Comparison of ENCODE assay signal across 8 cellular contexts in the genomic region with DNA sequence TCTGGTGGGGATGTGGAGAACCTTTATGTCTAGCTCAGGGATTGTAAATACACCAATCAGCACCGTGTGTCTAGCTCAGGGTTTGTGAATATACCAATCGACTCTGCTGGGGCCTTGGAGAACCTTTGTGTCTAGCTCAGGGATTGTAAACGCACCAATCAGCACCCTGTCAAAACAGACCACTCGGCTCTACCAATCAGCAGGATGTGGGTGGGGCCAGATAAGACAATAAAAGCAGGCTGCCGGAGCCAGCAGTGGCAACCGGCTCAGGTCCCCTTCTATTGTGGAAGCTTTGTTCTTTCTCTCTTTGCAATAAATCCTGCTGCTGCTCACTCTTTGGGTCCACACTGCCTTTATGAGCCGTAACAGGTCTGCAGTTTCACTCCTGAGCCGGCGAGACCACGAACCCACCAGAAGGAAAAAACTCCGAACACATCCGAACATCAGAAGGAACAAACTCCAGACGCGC. TPM values are rescaled to one million over a fixed set of nuclear protein-coding genes. Genes with fewer than 3 reads are reported as not detected.
DNase-seq lines count a peak whose midpoint lies in the region; ATAC-seq, FAIRE-seq and TF ChIP-seq lines count a peak whose summit lies in the region.
"Not testable (repeated sequence)": the region's sequence is repeated elsewhere in the genome, so short reads cannot be mapped to it uniquely, and the experiment has no call there.

No MANE protein-coding gene starts in this region.

- POLR2A ChIA-PET in WTC11 (lab: Charles Lee) = interaction anchor here (0.9 to 2.6 kb wide), 5 partner anchors 9 to 79 kb away, joined by 3 to 8 read pairs (median 3); partner anchors contain the start of gene MRFAP1

- not testable (repeated sequence) for ATAC-seq in WTC11

- not testable (repeated sequence) for H3K27me3 ChIP-seq in astrocyte (ENCODE audit: insufficient read depth, low read length); mesenchymal stem cell (ENCODE audit: control insufficient read depth in 1 of 2, insufficient read depth in 1 of 2, low read length in 2 of 2); vagina

- H3K9me3 Mint-ChIP-seq in WTC11; astrocyte (ENCODE audit: unreplicated experiment): not testable (repeated sequence)

- TF ChIP-seq POLR2A in vagina (IDR thresholded peaks at IDR 0.05) = not testable (repeated sequence)

- not testable (repeated sequence) for H2BK5ac ChIP-seq in mesenchymal stem cell (ENCODE audit: low read depth, low read length, poor library complexity, severe bottlenecking)

- H3K27ac ChIP-seq in astrocyte (ENCODE audit: low read depth, low read length); mesenchymal stem cell (ENCODE audit: low read length, poor library complexity, severe bottlenecking): not testable (repeated sequence)
- peak overlapping the region; percentile 75 for H3K27ac ChIP-seq in vagina

- H3K9me3 ChIP-seq in astrocyte (ENCODE audit: insufficient read depth, low read depth, low read length); mesenchymal stem cell (ENCODE audit: control insufficient read depth, low read length); vagina: not testable (repeated sequence)

- H2BK15ac ChIP-seq in mesenchymal stem cell (ENCODE audit: low read depth, poor library complexity, severe bottlenecking) = not testable (repeated sequence)

- not testable (repeated sequence) for H3K36me3 ChIP-seq in astrocyte (ENCODE audit: insufficient read depth, low read length); vagina
- H3K36me3 ChIP-seq in mesenchymal stem cell (ENCODE audit: control insufficient read depth in 1 of 2, insufficient read depth in 2 of 2, low read depth in 1 of 2, low read length in 2 of 2) = peaks cover 12 to 28% of the 10 kb centered on the region in 2 experiments

- H3K4me1 ChIP-seq in astrocyte (ENCODE audit: insufficient read depth, low read length) (peaks cover 31% of the 10 kb centered on the region), mesenchymal stem cell (ENCODE audit: control insufficient read depth, insufficient read depth, low read depth, low read length) (peaks cover 19% of the 10 kb centered on the region), vagina (peaks cover 40% of the 10 kb centered on the region)

- peak overlapping the region; percentile 91; the same call in 1 of the 2 replicates for H3K4me3 ChIP-seq in GM08714 (ENCODE audit: low read length)
- H3K4me3 ChIP-seq in astrocyte (ENCODE audit: insufficient read depth, low read depth, low read length) = peak overlapping the region; percentile 78
- peak overlapping the region; percentile 67 for H3K4me3 ChIP-seq in fibroblast of pulmonary artery (replicated peaks; ENCODE audit: low read depth, low read length)
- peak overlapping the region in 1 of 2 experiments; percentile 99 for H3K4me3 ChIP-seq in mesenchymal stem cell (ENCODE audit: insufficient read depth in 1 of 2, low read depth in 1 of 2, low read length in 2 of 2)
- H3K4me3 ChIP-seq in skeletal muscle cell (ENCODE audit: low read depth, low read length) = peak overlapping the region; percentile 72
- peak overlapping the region; percentile 58 to 71 for H3K4me3 ChIP-seq in vagina

- 70% methylated on average over 14 of the region's 14 CpGs for WGBS in mesenchymal stem cell

- H3K4me2 ChIP-seq in astrocyte (ENCODE audit: low read length) = peak overlapping the region; percentile 97
- peak overlapping the region; percentile 35 for H3K4me2 ChIP-seq in mesenchymal stem cell (ENCODE audit: low read length, poor library complexity, severe bottlenecking)

- DNase-seq in NCI-H446 treated with DMSO at 0.1 percent for 48 hours (lab: John Stamatoyannopoulos, UW) (peak; percentile 3), fibroblast of pulmonary artery (ENCODE audit: low read depth) (peak; percentile 23)
- not testable (repeated sequence) for DNase-seq in WTC11 (ENCODE audit: low spot score); astrocyte (ENCODE audit: low read depth); mesenchymal stem cell; skeletal muscle cell (ENCODE audit: low read depth); vagina (ENCODE audit: extremely low spot score in 2 of 2)

- not testable (repeated sequence) for H4K91ac ChIP-seq in mesenchymal stem cell (ENCODE audit: low read length)

- not testable (repeated sequence) for H2BK120ac ChIP-seq in mesenchymal stem cell (ENCODE audit: low read depth, low read length)

- peaks cover 28% of the 10 kb centered on the region for H3K27me3 Mint-ChIP-seq in WTC11 (ENCODE audit: low read depth)
- H3K27me3 Mint-ChIP-seq in astrocyte (ENCODE audit: low read depth, unreplicated experiment) = not testable (repeated sequence)

- H3K4ac ChIP-seq in mesenchymal stem cell (ENCODE audit: low read depth in 1 of 2, low read length in 2 of 2) = not testable (repeated sequence)

- CTCF ChIA-PET in WTC11 (lab: Charles Lee) = interaction anchor here (0.8 to 4.6 kb wide), 9 partner anchors 10 to 398 kb away, joined by 3 to 56 read pairs (median 4); partner anchors contain the start of gene MRFAP1L1

- not testable (repeated sequence) for H3K23ac ChIP-seq in mesenchymal stem cell (ENCODE audit: low read length in 2 of 2)

- H3K36me3 Mint-ChIP-seq in WTC11 (peaks cover 26% of the 10 kb centered on the region), astrocyte (ENCODE audit: low read depth, unreplicated experiment) (peaks cover 15% of the 10 kb centered on the region)

- H3K79me2 ChIP-seq in astrocyte (ENCODE audit: insufficient read depth, low read length) = peaks cover 31% of the 10 kb centered on the region

- not testable (repeated sequence) for H3K18ac ChIP-seq in mesenchymal stem cell (ENCODE audit: low read depth in 1 of 2, low read length in 2 of 2)

- not testable (repeated sequence) for FAIRE-seq in astrocyte (lab: Jason Lieb, UNC)

- H3K79me1 ChIP-seq in mesenchymal stem cell (replicated peaks; ENCODE audit: low read length, poor library complexity, severe bottlenecking) = peaks cover 16% of the 10 kb centered on the region

- not testable (repeated sequence) for H2BK12ac ChIP-seq in mesenchymal stem cell (ENCODE audit: low read length in 2 of 2)

- H4K8ac ChIP-seq in mesenchymal stem cell (ENCODE audit: low read length) = peak overlapping the region; percentile 56

- not testable (repeated sequence) for TF ChIP-seq CTCF in WTC11 (IDR thresholded peaks at IDR 0.05); astrocyte (IDR thresholded peaks at IDR 0.05; ENCODE audit: insufficient read depth, low read depth, low read length); fibroblast of pulmonary artery (IDR thresholded peaks at IDR 0.05; ENCODE audit: low read length, missing control alignments); vagina (IDR thresholded peaks at IDR 0.05)

- H3K4me3 Mint-ChIP-seq in WTC11 (peak overlapping the region; percentile 90), astrocyte (ENCODE audit: unreplicated experiment) (peak overlapping the region; percentile 91)

- H3K27ac Mint-ChIP-seq in WTC11 (peak overlapping the region; percentile 96), astrocyte (ENCODE audit: unreplicated experiment) (peak overlapping the region; percentile 81)

- H3K4me1 Mint-ChIP-seq in WTC11 = peaks cover 31% of the 10 kb centered on the region
- peaks cover 22% of the 10 kb centered on the region for H3K4me1 Mint-ChIP-seq in astrocyte (ENCODE audit: low read depth, unreplicated experiment)

- peaks cover 31% of the 10 kb centered on the region for H4K20me1 ChIP-seq in astrocyte (ENCODE audit: insufficient read depth, low read length)

- not testable (repeated sequence) for H2AK5ac ChIP-seq in mesenchymal stem cell (ENCODE audit: low read length, severe bottlenecking)

- peak overlapping the region; percentile 96 for H2AFZ ChIP-seq in astrocyte (ENCODE audit: low read depth, low read length)
- not testable (repeated sequence) for H2AFZ ChIP-seq in mesenchymal stem cell (ENCODE audit: low read depth, low read length)

- H3K9ac ChIP-seq in astrocyte (ENCODE audit: low read length) (peak overlapping the region; percentile 75), mesenchymal stem cell (ENCODE audit: low read length) (peak overlapping the region; percentile 89)

- intact Hi-C loops in vagina (cut with DNase I) = not testable (repeated sequence)

- H3K14ac ChIP-seq in mesenchymal stem cell (ENCODE audit: low read length in 2 of 2) = not testable (repeated sequence)

TF ChIP-seq in WTC11, 78 proteins besides CTCF, POLR2A, EP300 and RAD21:
- TF ChIP-seq NFYB (CRISPR knock-in tag; conservative IDR thresholded peaks at IDR 0.05; ENCODE audit: low read depth) = peak; percentile 82

RNA-seq across cellular contexts. Expression of gene S100P, which starts 20.5 kb away (rescaled TPM):
- total RNA-seq in WTC11 (2021) = 0.55 TPM in 1 of 3 replicates, not detected in the others
- not detected in 2 replicates for total RNA-seq in astrocyte
- polyA plus RNA-seq in mesenchymal stem cell (2013, experiment 1 of 2) = not detected
- polyA plus RNA-seq in mesenchymal stem cell (2013, experiment 2 of 2) = not detected
- 18.2 TPM for total RNA-seq in vagina

RNA-seq across cellular contexts. Expression of gene MRFAP1, which starts 32.7 kb away (rescaled TPM):
- total RNA-seq in WTC11 (2021) = 296 to 319 TPM (median 303 TPM) in 3 replicates
- total RNA-seq in astrocyte = 258 and 278 TPM in 2 replicates
- 265 TPM for polyA plus RNA-seq in mesenchymal stem cell (2013, experiment 1 of 2)
- polyA plus RNA-seq in mesenchymal stem cell (2013, experiment 2 of 2) = 268 TPM
- 166 TPM for total RNA-seq in vagina

RNA-seq across cellular contexts. Expression of gene MRFAP1L1, which starts 36.4 kb away (rescaled TPM):
- total RNA-seq in WTC11 (2021) = 52.0 to 56.9 TPM (median 54.4 TPM) in 3 replicates
- 33.2 and 36.8 TPM in 2 replicates for total RNA-seq in astrocyte
- polyA plus RNA-seq in mesenchymal stem cell (2013, experiment 1 of 2) = 41.0 TPM
- polyA plus RNA-seq in mesenchymal stem cell (2013, experiment 2 of 2) = 43.0 TPM
- total RNA-seq in vagina = 73.9 TPM

RNA-seq across cellular contexts. Expression of gene BLOC1S4, which starts 42.7 kb away (rescaled TPM):
- total RNA-seq in WTC11 (2021) = 21.4 to 23.4 TPM (median 21.9 TPM) in 3 replicates
- 20.9 and 21.2 TPM in 2 replicates for total RNA-seq in astrocyte
- polyA plus RNA-seq in mesenchymal stem cell (2013, experiment 1 of 2) = 19.9 TPM
- 19.9 TPM for polyA plus RNA-seq in mesenchymal stem cell (2013, experiment 2 of 2)
- total RNA-seq in vagina = 34.9 TPM

Comparison
In these comparisons a context has a peak if more than half of its experiments do, and no peak if none do; other contexts are left out.
1. RNA of gene S100P, which starts 20.5 kb away (total RNA-seq): 18.2 TPM in vagina (single experiment); not detected in astrocyte and 0.55 TPM in WTC11; every median in the first group is over 10 times any median in the second.